In genomic region chr3:27945229-27945628, GRCh38 we compare ENCODE assay signal across 26 cellular contexts.
"Had no signal": no experiment of that assay in that cellular context is flagged by ENCODE, and none has a peak within 500 bp of the region (broad histone marks: within the 10 kb centered on the region; RNA-seq: fewer than 3 reads in every experiment).

No MANE protein-coding gene starts in this region.

- H3K27ac ChIP-seq: left lung, lower lobe of right lung, ovary, prostate gland, sigmoid colon, spleen, tibial nerve, upper lobe of left lung, vagina had no signal

- H3K36me3 ChIP-seq: left lung, lower lobe of right lung, ovary, prostate gland, sigmoid colon, spleen, tibial nerve, upper lobe of left lung, vagina had no signal

- H3K4me1 ChIP-seq: left lung, lower lobe of right lung, prostate gland, sigmoid colon, tibial nerve, upper lobe of left lung, vagina had no signal

- H3K27ac Mint-ChIP-seq: immature natural killer cell; naive thymus-derived CD4-positive, alpha-beta T cell; natural killer cell treated with Interleukin-12 subunit alpha and Interleukin-12 subunit beta and Interleukin-15 and Interleukin-18, amount 100 ng/mL, for 72 hours; stimulated activated effector memory CD8-positive, alpha-beta T cell treated with anti-CD3 and anti-CD28 coated beads, Interleukin-12 subunit alpha, Interleukin-12 subunit beta, amount 100 ng/mL, for 72 hours; stimulated activated naive CD8-positive, alpha-beta T cell treated with anti-CD3 and anti-CD28 coated beads, Interleukin-15, amount 100 ng/mL, for 72 hours had no signal

- H3K4me3 Mint-ChIP-seq: immature natural killer cell; naive thymus-derived CD4-positive, alpha-beta T cell; natural killer cell treated with Interleukin-12 subunit alpha and Interleukin-12 subunit beta and Interleukin-15 and Interleukin-18, amount 100 ng/mL, for 72 hours; stimulated activated effector memory CD8-positive, alpha-beta T cell treated with anti-CD3 and anti-CD28 coated beads, Interleukin-12 subunit alpha, Interleukin-12 subunit beta, amount 100 ng/mL, for 72 hours; stimulated activated naive CD8-positive, alpha-beta T cell treated with anti-CD3 and anti-CD28 coated beads, Interleukin-15, amount 100 ng/mL, for 72 hours had no signal

- ATAC-seq: left colon; left lung; lower lobe of right lung; mucosa of descending colon; naive thymus-derived CD4-positive, alpha-beta T cell; natural killer cell treated with Interleukin-12 subunit alpha and Interleukin-12 subunit beta and Interleukin-15 and Interleukin-18, amount 100 ng/mL, for 72 hours; right cardiac atrium; stimulated activated effector memory CD8-positive, alpha-beta T cell treated with anti-CD3 and anti-CD28 coated beads, Interleukin-12 subunit alpha, Interleukin-12 subunit beta, amount 100 ng/mL, for 72 hours; stimulated activated naive CD8-positive, alpha-beta T cell treated with anti-CD3 and anti-CD28 coated beads, Interleukin-15, amount 100 ng/mL, for 72 hours had no signal

- H3K27me3 Mint-ChIP-seq: naive thymus-derived CD4-positive, alpha-beta T cell; natural killer cell treated with Interleukin-12 subunit alpha and Interleukin-12 subunit beta and Interleukin-15 and Interleukin-18, amount 100 ng/mL, for 72 hours; stimulated activated naive CD8-positive, alpha-beta T cell treated with anti-CD3 and anti-CD28 coated beads, Interleukin-15, amount 100 ng/mL, for 72 hours had no signal

- H3K36me3 Mint-ChIP-seq: stimulated activated effector memory CD8-positive, alpha-beta T cell treated with anti-CD3 and anti-CD28 coated beads, Interleukin-12 subunit alpha, Interleukin-12 subunit beta, amount 100 ng/mL, for 72 hours had no signal

- H3K9me3 ChIP-seq: left lung, lower lobe of right lung, mucosa of descending colon, ovary, prostate gland, sigmoid colon, tibial nerve, upper lobe of left lung, vagina had no signal

- DNase-seq: hypothalamus; immature natural killer cell; kidney; left colon; left lung; lower lobe of right lung; mammary epithelial cell; midbrain; mucosa of descending colon; naive thymus-derived CD4-positive, alpha-beta T cell; ovary; retina; right cardiac atrium; sigmoid colon; small intestine; spleen; stimulated activated CD4-positive, alpha-beta T cell treated with anti-CD3 and anti-CD28 coated beads, Interleukin-4, amount 100 ng/mL, for 24 hours; stimulated activated naive CD4-positive, alpha-beta T cell treated with Interleukin-2 at 50 U/mL for 16 hours; stimulated activated naive CD8-positive, alpha-beta T cell treated with anti-CD3 and anti-CD28 coated beads, Interleukin-15, amount 100 ng/mL, for 72 hours; substantia nigra; upper lobe of left lung had no signal

- H3K4me3 ChIP-seq: left lung, lower lobe of right lung, mucosa of descending colon, ovary, prostate gland, sigmoid colon, spleen, tibial nerve, upper lobe of left lung, vagina had no signal

- H3K27me3 ChIP-seq: left lung, ovary, sigmoid colon, spleen, tibial nerve, upper lobe of left lung, vagina had no signal

- H3K4me1 Mint-ChIP-seq: stimulated activated effector memory CD8-positive, alpha-beta T cell treated with anti-CD3 and anti-CD28 coated beads, Interleukin-12 subunit alpha, Interleukin-12 subunit beta, amount 100 ng/mL, for 72 hours; stimulated activated naive CD8-positive, alpha-beta T cell treated with anti-CD3 and anti-CD28 coated beads, Interleukin-15, amount 100 ng/mL, for 72 hours had no signal
